13 cellular contexts compared by ENCODE assay signal in the genomic region with DNA sequence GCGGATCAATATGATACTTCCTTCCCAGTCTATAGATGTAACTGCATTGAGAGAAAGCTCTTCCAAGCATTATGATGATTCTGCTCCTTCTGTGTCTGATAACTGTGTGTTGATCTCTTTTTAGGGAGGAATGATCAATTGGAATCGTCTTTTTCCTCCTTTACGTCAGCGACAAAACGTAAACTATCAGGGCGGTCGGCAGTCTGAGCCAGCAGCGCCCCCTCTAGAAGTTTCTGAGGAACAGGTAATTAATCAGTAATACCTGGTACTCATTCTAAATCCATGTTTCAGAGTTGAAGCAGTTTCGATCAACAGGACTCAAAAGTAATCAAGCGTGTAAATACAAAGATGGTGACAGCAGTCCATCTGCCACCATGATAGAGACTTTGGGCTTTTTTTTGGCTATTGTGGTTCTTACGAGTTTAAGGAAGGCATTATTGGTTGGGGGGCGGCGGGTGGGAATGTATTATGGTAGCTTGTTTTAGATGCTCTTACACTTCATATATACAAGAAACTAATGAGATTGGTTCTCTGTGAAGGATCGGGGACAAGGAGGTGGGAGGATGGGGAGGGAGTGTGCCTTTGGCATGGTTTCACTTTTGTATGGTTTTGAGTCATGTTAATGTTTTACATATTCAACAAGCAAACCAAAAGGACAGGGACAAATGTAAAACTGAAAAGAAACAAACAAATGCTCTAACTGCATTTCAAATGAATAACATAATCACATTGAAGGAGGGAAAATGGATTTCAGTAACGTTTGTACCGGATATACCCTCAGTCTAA.
DNase-seq lines count a peak whose midpoint lies in the region; ATAC-seq and TF ChIP-seq lines count a peak whose summit lies in the region.
"Had no signal": no experiment of that assay in that cellular context is flagged by ENCODE, and none has a peak within 500 bp of the region (broad histone marks: within the 10 kb centered on the region; RNA-seq: fewer than 3 reads in every experiment).

No MANE protein-coding gene starts in this region.

- intact Hi-C loops in CD4-positive, alpha-beta T cell (cut with DNase I, micrococcal nuclease): loop anchor here in 1 of 2 experiments (2.0 kb wide), 2 partner anchors 15 to 61 kb away; a partner anchor contains a TSS
- intact Hi-C loops in activated B cell treated with CpG ODN at 0.5 μM for 24 hours (cut with micrococcal nuclease): loop anchor here (2.0 kb wide), 1 partner anchor 85 kb away; no protein-coding TSS in a partner anchor

- H3K4me3 Mint-ChIP-seq in CD4-positive, alpha-beta T cell: peak overlapping the region; percentile 79
- H3K4me3 Mint-ChIP-seq in activated B cell treated with CpG ODN at 0.5 μM for 24 hours (peak overlapping the region; percentile 12), immature natural killer cell (peak overlapping the region; percentile 23 to 75 (median 40)), chondrocyte (ENCODE audit: unreplicated experiment) (no peak overlapping the region)

- H3K4me3 ChIP-seq in MG63: no peak overlapping the region
- H3K4me3 ChIP-seq: BLaER1 had no signal

- POLR2A ChIA-PET in CD4-positive, alpha-beta T cell (lab: Charles Lee): interaction anchor here (0.6 to 4.1 kb wide), 13 partner anchors 9 to 98 kb away, joined by 3 to 85 read pairs (median 5); a partner anchor contains a TSS
- POLR2A ChIA-PET in activated B cell treated with CpG ODN at 0.5 μM for 24 hours (lab: Charles Lee): interaction anchor here (0.8 to 3.9 kb wide), 7 partner anchors 8 to 71 kb away, joined by 3 to 59 read pairs (median 4); no protein-coding TSS in a partner anchor

- peak overlapping the region; percentile 97 for H3K27ac Mint-ChIP-seq in CD4-positive, alpha-beta T cell
- peak overlapping the region; percentile 79 for H3K27ac Mint-ChIP-seq in activated B cell treated with CpG ODN at 0.5 μM for 24 hours
- H3K27ac Mint-ChIP-seq in immature natural killer cell: peak overlapping the region; percentile 38 to 92 (median 80)
- H3K27ac Mint-ChIP-seq in chondrocyte (ENCODE audit: unreplicated experiment): no peak overlapping the region

- H3K9me3 ChIP-seq in CD4-positive, alpha-beta T cell (ENCODE audit: control insufficient read depth, low read length): no peaks in the 10 kb centered on the region
- H3K9me3 ChIP-seq in MG63: no peaks in the 10 kb centered on the region
- H3K9me3 ChIP-seq: BLaER1 had no signal

- peaks cover 94% of the 10 kb centered on the region for H3K4me1 Mint-ChIP-seq in CD4-positive, alpha-beta T cell (ENCODE audit: low read depth)
- H3K4me1 Mint-ChIP-seq in activated B cell treated with CpG ODN at 0.5 μM for 24 hours (peaks cover 84% of the 10 kb centered on the region), immature natural killer cell (peaks cover 51 to 71% of the 10 kb centered on the region in 2 donors), chondrocyte (ENCODE audit: low read depth) (peaks cover 4% of the 10 kb centered on the region)

- no peaks in the 10 kb centered on the region for H3K27me3 Mint-ChIP-seq in CD4-positive, alpha-beta T cell
- H3K27me3 Mint-ChIP-seq in activated B cell treated with CpG ODN at 0.5 μM for 24 hours (no peaks in the 10 kb centered on the region), immature natural killer cell (ENCODE audit: low read depth in 3 of 3) (peaks cover 4 to 10% (median 10%) of the 10 kb centered on the region in 3 donors), chondrocyte (ENCODE audit: low read depth) (no peaks in the 10 kb centered on the region)

- peak overlapping the region; percentile 65 for H3K27ac ChIP-seq in CD4-positive, alpha-beta T cell (ENCODE audit: low read depth, low read length)
- H3K27ac ChIP-seq: BLaER1 had no signal

- H3K9me3 Mint-ChIP-seq in CD4-positive, alpha-beta T cell: no peaks in the 10 kb centered on the region
- H3K9me3 Mint-ChIP-seq in activated B cell treated with CpG ODN at 0.5 μM for 24 hours (no peaks in the 10 kb centered on the region), immature natural killer cell (no peaks in the 10 kb centered on the region), chondrocyte (ENCODE audit: low read depth) (no peaks in the 10 kb centered on the region)

- peaks cover 70% of the 10 kb centered on the region for H3K36me3 Mint-ChIP-seq in CD4-positive, alpha-beta T cell (ENCODE audit: low read depth)
- peaks cover 40% of the 10 kb centered on the region for H3K36me3 Mint-ChIP-seq in activated B cell treated with CpG ODN at 0.5 μM for 24 hours (ENCODE audit: low read depth)
- H3K36me3 Mint-ChIP-seq in immature natural killer cell: peaks cover 29 to 47% (median 44%) of the 10 kb centered on the region in 3 donors
- H3K36me3 Mint-ChIP-seq in chondrocyte (ENCODE audit: low read depth): peaks cover 19% of the 10 kb centered on the region

- no peak for ATAC-seq in CD4-positive, alpha-beta T cell (ENCODE audit: poor library complexity)
- ATAC-seq in GM19438 (IDR thresholded peaks at IDR 0.05; ENCODE audit: low read depth, unreplicated experiment): peak; percentile 51
- ATAC-seq in activated B cell treated with CpG ODN at 0.5 μM for 24 hours (ENCODE audit: low read depth): no peak
- ATAC-seq: Panc1 had no signal

- CTCF ChIA-PET in CD4-positive, alpha-beta T cell (lab: Charles Lee): interaction anchor here (1.2 to 2.5 kb wide), 8 partner anchors 8 to 98 kb away, joined by 3 to 20 read pairs (median 4); no protein-coding TSS in a partner anchor
- CTCF ChIA-PET in activated B cell treated with CpG ODN at 0.5 μM for 24 hours (lab: Charles Lee): interaction anchor here (1.2 to 3.1 kb wide), 5 partner anchors 16 to 191 kb away, joined by 3 to 11 read pairs (median 5); no protein-coding TSS in a partner anchor

- no peaks in the 10 kb centered on the region for H3K27me3 ChIP-seq in CD4-positive, alpha-beta T cell (ENCODE audit: control insufficient read depth, insufficient read depth, low read length)
- no peaks in the 10 kb centered on the region for H3K27me3 ChIP-seq in MG63
- H3K27me3 ChIP-seq: BLaER1 had no signal

- peaks cover 5% of the 10 kb centered on the region; the same call in 1 of the 2 replicates for H3K36me3 ChIP-seq in MG63

- no peak for DNase-seq in CD4-positive, alpha-beta T cell
- DNase-seq in activated B cell treated with CpG ODN at 0.5 μM for 24 hours (no peak), immature natural killer cell (no peak), MG63 (no peak), chondrocyte (ENCODE audit: low spot score) (no peak), foreskin melanocyte (no peak), putamen (ENCODE audit: low spot score) (no peak)
- DNase-seq: amygdala, IMR-90, NCI-H2107 had no signal

- TF ChIP-seq CTCF in CD4-positive, alpha-beta T cell (IDR thresholded peaks at IDR 0.05): no peak
- no peak for TF ChIP-seq CTCF in activated B cell treated with CpG ODN at 0.5 μM for 24 hours (IDR thresholded peaks at IDR 0.05)
- no peak for TF ChIP-seq CTCF in chondrocyte (IDR thresholded peaks at IDR 0.05)
